Comparison of ENCODE assay signal across 18 cellular contexts in genomic region chr2:195016821-195017220, GRCh38.
"Had no signal": no experiment of that assay in that cellular context is flagged by ENCODE, and none has a peak within 500 bp of the region (broad histone marks: within the 10 kb centered on the region; RNA-seq: fewer than 3 reads in every experiment).

No MANE protein-coding gene starts in this region.

- H3K9me3 Mint-ChIP-seq: activated CD4-positive, alpha-beta memory T cell treated with anti-CD3 and anti-CD28 coated beads, Interleukin-2, amount 10 ng/mL, durations not matched to agents 7 days and 5 days; activated CD4-positive, alpha-beta T cell treated with anti-CD3 and anti-CD28 coated beads, Interleukin-2, amount 10 ng/mL, durations not matched to agents 24 days and 14 days; activated naive CD8-positive, alpha-beta T cell treated with anti-CD3 and anti-CD28 coated beads, Interleukin-2, amount 50 U/mL, for 24 hours; dendritic cell treated with granulocyte-macrophage colony-stimulating factor and Interleukin-4, amounts not matched to agents 40 ng/mL and 50 ng/mL, for 4 days had no signal

- H3K4me3 Mint-ChIP-seq: activated CD4-positive, alpha-beta memory T cell treated with anti-CD3 and anti-CD28 coated beads, Interleukin-2, amount 10 ng/mL, durations not matched to agents 7 days and 5 days; activated CD4-positive, alpha-beta T cell treated with anti-CD3 and anti-CD28 coated beads, Interleukin-2, amount 10 ng/mL, durations not matched to agents 24 days and 14 days; activated naive CD8-positive, alpha-beta T cell treated with anti-CD3 and anti-CD28 coated beads, Interleukin-2, amount 50 U/mL, for 24 hours; dendritic cell treated with granulocyte-macrophage colony-stimulating factor and Interleukin-4, amounts not matched to agents 40 ng/mL and 50 ng/mL, for 4 days; natural killer cell had no signal

- DNase-seq: activated CD4-positive, alpha-beta memory T cell treated with anti-CD3 and anti-CD28 coated beads, Interleukin-2, amount 10 ng/mL, durations not matched to agents 7 days and 5 days; activated CD4-positive, alpha-beta T cell treated with anti-CD3 and anti-CD28 coated beads, Interleukin-2, amount 10 ng/mL, durations not matched to agents 24 days and 14 days; activated effector memory CD4-positive, alpha-beta T cell treated with anti-CD3 and anti-CD28 coated beads, Interleukin-2, amount 50 U/mL, for 16 hours; activated naive CD4-positive, alpha-beta T cell treated with anti-CD3 and anti-CD28 coated beads, Interleukin-2, amount 50 U/mL, for 16 hours; activated naive CD8-positive, alpha-beta T cell treated with anti-CD3 and anti-CD28 coated beads, Interleukin-2, amount 50 U/mL, for 24 hours; brain microvascular endothelial cell; caudate nucleus; effector CD4-positive, alpha-beta T cell; foreskin melanocyte; midbrain; natural killer cell; ovary; stimulated activated CD4-positive, alpha-beta T cell treated with anti-CD3 and anti-CD28 coated beads, Interleukin-2, amount 100 ng/mL, for 48 hours; stimulated activated naive CD4-positive, alpha-beta T cell; T-helper 9 cell had no signal

- H3K4me1 Mint-ChIP-seq: activated CD4-positive, alpha-beta memory T cell treated with anti-CD3 and anti-CD28 coated beads, Interleukin-2, amount 10 ng/mL, durations not matched to agents 7 days and 5 days; natural killer cell had no signal

- H3K36me3 Mint-ChIP-seq: natural killer cell had no signal

- H3K27me3 Mint-ChIP-seq: activated CD4-positive, alpha-beta memory T cell treated with anti-CD3 and anti-CD28 coated beads, Interleukin-2, amount 10 ng/mL, durations not matched to agents 7 days and 5 days; activated naive CD8-positive, alpha-beta T cell treated with anti-CD3 and anti-CD28 coated beads, Interleukin-2, amount 50 U/mL, for 24 hours; dendritic cell treated with granulocyte-macrophage colony-stimulating factor and Interleukin-4, amounts not matched to agents 40 ng/mL and 50 ng/mL, for 4 days had no signal

- H3K27ac Mint-ChIP-seq: activated CD4-positive, alpha-beta memory T cell treated with anti-CD3 and anti-CD28 coated beads, Interleukin-2, amount 10 ng/mL, durations not matched to agents 7 days and 5 days; activated CD4-positive, alpha-beta T cell treated with anti-CD3 and anti-CD28 coated beads, Interleukin-2, amount 10 ng/mL, durations not matched to agents 24 days and 14 days; activated naive CD8-positive, alpha-beta T cell treated with anti-CD3 and anti-CD28 coated beads, Interleukin-2, amount 50 U/mL, for 24 hours; dendritic cell treated with granulocyte-macrophage colony-stimulating factor and Interleukin-4, amounts not matched to agents 40 ng/mL and 50 ng/mL, for 4 days; natural killer cell had no signal

- H3K27ac ChIP-seq: brain microvascular endothelial cell, hepatocyte, neutrophil, ovary had no signal
